Comparison of ENCODE assay signal across 11 cellular contexts in genomic region chr16:51154271-51155171, GRCh38. TPM values are rescaled to one million over a fixed set of nuclear protein-coding genes. Genes with fewer than 3 reads are reported as not detected.
DNase-seq lines count a peak whose midpoint lies in the region; ATAC-seq and TF ChIP-seq lines count a peak whose summit lies in the region.
"Had no signal": no experiment of that assay in that cellular context is flagged by ENCODE, and none has a peak within 500 bp of the region (broad histone marks: within the 10 kb centered on the region; RNA-seq: fewer than 3 reads in every experiment).

No MANE protein-coding gene starts in this region.

- intact Hi-C loops in ascending aorta (cut with DNase I), result no loop called here

- H3K36me3 ChIP-seq in ascending aorta (no peaks in the 10 kb centered on the region), iPS-18a (ENCODE audit: control insufficient read depth, low read depth, low read length) (no peaks in the 10 kb centered on the region)

- no peak for TF ChIP-seq CTCF in ascending aorta (IDR thresholded peaks at IDR 0.05)

- H3K27ac ChIP-seq in ascending aorta, result no peak overlapping the region
- peak overlapping the region; percentile 19 for H3K27ac ChIP-seq in iPS-18a (ENCODE audit: low read length)
- H3K27ac ChIP-seq: skin epidermis, VCaP had no signal

- H3K4me1 ChIP-seq in ascending aorta (peaks cover 11 to 12% of the 10 kb centered on the region in 2 donors), iPS-18a (ENCODE audit: control insufficient read depth, low read depth, low read length) (peaks cover 31% of the 10 kb centered on the region)

- H3K9me3 ChIP-seq in ascending aorta, result no peaks in the 10 kb centered on the region
- no peaks in the 10 kb centered on the region for H3K9me3 ChIP-seq in iPS-18a (ENCODE audit: control insufficient read depth, low read depth, low read length)

- H3K27me3 ChIP-seq in ascending aorta (peaks cover 23% of the 10 kb centered on the region), iPS-18a (ENCODE audit: control insufficient read depth, insufficient read depth, low read length) (peaks cover 41% of the 10 kb centered on the region)

- ATAC-seq in GM21423 (IDR thresholded peaks at IDR 0.05; ENCODE audit: unreplicated experiment) (no peak), HG02885 (IDR thresholded peaks at IDR 0.05; ENCODE audit: poor library complexity, unreplicated experiment) (no peak)

- H3K4me3 ChIP-seq in ascending aorta (peak overlapping the region; percentile 10 to 41), iPS-18a (ENCODE audit: low read length) (peak overlapping the region; percentile 74)

- peak; percentile 60 for DNase-seq in ELF-1 (ENCODE audit: low read depth, low spot score)
- DNase-seq in ascending aorta (ENCODE audit: low spot score in 2 of 2), result no peak
- DNase-seq in renal cortical epithelial cell (ENCODE audit: low read depth), result peak; percentile 55
- no peak for DNase-seq in NCI-H1417 treated with DMSO at 0.1 percent for 48 hours (lab: John Stamatoyannopoulos, UW)
- no peak for DNase-seq in NCI-H187 treated with DMSO at 0.1 percent for 48 hours (lab: John Stamatoyannopoulos, UW)
- DNase-seq: DMS79 treated with DMSO at 0.1 percent for 48 hours had no signal

- H3K9ac ChIP-seq in iPS-18a (ENCODE audit: low read length), result peak overlapping the region; percentile 67

RNA-seq across cellular contexts. Expression of gene SALL1, which starts 3.5 kb away (rescaled TPM):
- total RNA-seq in ascending aorta, result not detected
- 3.1 and 25.2 TPM in 2 replicates for total RNA-seq in renal cortical epithelial cell

Comparison
In these comparisons a context has a peak if more than half of its experiments do, and no peak if none do; other contexts are left out.
1. DNase-seq: peak in ELF-1 (single experiment) and renal cortical epithelial cell (single experiment); none in ascending aorta (0 of 2), NCI-H1417 treated with DMSO at 0.1 percent for 48 hours (single experiment) and NCI-H187 treated with DMSO at 0.1 percent for 48 hours (single experiment).